ENCODE assay signal across 1 cellular context in the genomic region with DNA sequence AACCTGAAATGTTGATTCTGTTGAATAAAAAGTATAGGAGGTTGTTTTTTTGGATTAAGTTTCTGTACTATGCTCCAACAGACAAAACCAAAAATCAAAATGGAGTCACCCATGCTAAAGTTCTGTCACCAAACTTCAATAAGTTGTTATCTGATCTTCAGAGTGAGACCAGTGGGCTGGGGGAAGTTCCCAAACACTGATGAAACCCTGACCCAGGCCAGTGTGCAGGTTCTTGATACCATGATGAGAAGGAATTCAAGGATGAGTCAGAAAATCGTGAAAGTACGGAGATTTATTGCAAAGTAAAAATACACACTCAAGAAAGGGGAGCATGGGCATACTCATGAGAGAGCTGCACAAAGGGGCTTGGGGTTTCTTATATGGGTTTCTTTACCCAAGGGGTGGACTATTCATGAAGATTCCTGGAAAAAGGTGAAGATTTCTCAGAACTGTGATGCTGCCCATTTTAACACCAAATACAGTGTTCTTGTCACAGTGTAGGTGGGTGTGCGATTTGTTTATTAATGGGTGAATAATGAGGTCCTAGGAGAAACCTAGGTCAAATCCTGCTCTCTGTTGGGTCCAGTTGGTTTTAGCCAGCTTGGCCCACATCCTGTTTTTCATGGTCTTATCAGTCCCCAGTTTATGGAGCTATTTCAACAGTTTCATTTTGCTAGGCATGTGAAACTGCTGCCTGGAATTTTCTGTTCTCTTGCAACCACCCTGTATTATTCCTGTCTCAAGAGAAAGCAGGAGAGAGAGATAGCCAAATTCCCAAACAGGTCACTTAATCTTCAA.
TF ChIP-seq lines count a peak whose summit lies in the region.

No MANE protein-coding gene starts in this region.

TF ChIP-seq in K562, 482 proteins besides CTCF, POLR2A, EP300 and RAD21 (continued from another document and continues in another):
- TF ChIP-seq, protein P1, sequence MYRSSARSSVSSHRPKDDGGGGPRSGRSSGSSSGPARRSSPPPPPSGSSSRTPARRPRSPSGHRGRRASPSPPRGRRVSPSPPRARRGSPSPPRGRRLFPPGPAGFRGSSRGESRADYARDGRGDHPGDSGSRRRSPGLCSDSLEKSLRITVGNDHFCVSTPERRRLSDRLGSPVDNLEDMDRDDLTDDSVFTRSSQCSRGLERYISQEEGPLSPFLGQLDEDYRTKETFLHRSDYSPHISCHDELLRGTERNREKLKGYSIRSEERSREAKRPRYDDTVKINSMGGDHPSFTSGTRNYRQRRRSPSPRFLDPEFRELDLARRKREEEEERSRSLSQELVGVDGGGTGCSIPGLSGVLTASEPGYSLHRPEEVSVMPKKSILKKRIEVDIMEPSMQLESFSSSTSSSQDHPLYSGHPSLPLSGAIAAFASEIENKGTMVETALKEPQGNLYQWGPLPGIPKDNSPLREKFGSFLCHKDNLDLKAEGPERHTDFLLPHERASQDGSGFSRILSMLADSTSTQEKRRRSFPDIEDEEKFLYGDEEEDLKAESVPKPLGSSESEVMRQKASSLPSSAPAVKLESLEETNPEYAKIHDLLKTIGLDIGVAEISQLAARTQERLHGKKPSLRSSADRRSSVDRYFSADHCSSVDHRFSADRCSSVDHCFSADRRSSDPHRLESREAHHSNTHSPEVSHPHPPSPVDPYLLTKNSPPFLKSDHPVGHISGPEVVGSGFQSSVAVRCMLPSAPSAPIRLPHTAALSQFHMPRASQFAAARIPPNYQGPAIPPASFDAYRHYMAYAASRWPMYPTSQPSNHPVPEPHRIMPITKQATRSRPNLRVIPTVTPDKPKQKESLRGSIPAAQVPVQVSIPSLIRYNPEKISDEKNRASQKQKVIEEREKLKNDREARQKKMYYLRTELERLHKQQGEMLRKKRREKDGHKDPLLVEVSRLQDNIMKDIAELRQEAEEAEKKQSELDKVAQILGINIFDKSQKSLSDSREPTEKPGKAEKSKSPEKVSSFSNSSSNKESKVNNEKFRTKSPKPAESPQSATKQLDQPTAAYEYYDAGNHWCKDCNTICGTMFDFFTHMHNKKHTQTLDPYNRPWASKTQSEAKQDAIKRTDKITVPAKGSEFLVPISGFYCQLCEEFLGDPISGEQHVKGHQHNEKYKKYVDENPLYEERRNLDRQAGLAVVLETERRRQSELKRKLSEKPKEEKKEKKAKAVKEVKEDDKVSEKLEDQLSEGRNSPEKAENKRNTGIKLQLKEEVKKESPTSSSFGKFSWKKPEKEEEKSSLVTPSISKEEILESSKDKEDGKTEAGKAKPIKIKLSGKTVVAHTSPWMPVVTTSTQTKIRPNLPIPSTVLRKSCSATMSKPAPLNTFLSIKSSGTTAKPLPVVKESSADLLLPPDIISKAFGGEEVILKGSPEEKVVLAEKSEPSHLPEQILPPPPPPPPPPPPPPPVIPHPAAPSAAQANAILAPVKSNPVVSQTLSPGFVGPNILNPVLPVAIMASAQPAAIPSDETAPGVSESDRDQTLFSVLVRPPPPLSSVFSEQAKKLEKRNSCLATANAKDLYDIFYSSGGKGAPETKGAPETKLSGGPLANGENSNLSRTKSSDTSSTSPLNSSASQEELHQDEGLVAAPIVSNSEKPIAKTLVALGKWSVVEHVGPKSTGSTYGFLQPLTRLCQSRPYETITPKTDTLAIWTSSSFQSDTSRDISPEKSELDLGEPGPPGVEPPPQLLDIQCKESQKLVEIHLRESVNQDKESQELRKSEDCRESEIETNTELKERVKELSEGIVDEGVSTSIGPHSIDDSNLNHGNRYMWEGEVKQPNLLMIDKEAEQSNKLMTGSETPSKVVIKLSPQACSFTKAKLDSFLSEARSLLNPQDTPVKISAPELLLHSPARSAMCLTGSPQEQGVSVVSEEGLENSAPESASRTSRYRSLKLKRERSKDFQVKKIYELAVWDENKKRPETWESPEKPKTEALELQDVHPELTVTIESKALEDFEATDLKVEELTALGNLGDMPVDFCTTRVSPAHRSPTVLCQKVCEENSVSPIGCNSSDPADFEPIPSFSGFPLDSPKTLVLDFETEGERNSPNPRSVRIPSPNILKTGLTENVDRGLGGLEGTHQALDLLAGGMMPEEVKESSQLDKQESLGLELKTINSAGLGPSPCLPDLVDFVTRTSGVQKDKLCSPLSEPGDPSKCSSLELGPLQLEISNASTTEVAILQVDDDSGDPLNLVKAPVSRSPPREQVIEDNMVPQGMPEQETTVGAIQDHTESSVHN (IDR thresholded peaks at IDR 0.05; ENCODE audit: borderline replicate concordance in 1 of 2, low read depth in 1 of 2): no peak
- no peak for TF ChIP-seq CTBP1 (IDR thresholded peaks at IDR 0.05; ENCODE audit: borderline replicate concordance)
- TF ChIP-seq DIDO1 (tag; IDR thresholded peaks at IDR 0.05; ENCODE audit: low read depth): peak; percentile 90
- TF ChIP-seq, protein P2, sequence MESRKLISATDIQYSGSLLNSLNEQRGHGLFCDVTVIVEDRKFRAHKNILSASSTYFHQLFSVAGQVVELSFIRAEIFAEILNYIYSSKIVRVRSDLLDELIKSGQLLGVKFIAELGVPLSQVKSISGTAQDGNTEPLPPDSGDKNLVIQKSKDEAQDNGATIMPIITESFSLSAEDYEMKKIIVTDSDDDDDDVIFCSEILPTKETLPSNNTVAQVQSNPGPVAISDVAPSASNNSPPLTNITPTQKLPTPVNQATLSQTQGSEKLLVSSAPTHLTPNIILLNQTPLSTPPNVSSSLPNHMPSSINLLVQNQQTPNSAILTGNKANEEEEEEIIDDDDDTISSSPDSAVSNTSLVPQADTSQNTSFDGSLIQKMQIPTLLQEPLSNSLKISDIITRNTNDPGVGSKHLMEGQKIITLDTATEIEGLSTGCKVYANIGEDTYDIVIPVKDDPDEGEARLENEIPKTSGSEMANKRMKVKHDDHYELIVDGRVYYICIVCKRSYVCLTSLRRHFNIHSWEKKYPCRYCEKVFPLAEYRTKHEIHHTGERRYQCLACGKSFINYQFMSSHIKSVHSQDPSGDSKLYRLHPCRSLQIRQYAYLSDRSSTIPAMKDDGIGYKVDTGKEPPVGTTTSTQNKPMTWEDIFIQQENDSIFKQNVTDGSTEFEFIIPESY (CRISPR knock-in tag; IDR thresholded peaks at IDR 0.05): no peak
- TF ChIP-seq, protein P3, sequence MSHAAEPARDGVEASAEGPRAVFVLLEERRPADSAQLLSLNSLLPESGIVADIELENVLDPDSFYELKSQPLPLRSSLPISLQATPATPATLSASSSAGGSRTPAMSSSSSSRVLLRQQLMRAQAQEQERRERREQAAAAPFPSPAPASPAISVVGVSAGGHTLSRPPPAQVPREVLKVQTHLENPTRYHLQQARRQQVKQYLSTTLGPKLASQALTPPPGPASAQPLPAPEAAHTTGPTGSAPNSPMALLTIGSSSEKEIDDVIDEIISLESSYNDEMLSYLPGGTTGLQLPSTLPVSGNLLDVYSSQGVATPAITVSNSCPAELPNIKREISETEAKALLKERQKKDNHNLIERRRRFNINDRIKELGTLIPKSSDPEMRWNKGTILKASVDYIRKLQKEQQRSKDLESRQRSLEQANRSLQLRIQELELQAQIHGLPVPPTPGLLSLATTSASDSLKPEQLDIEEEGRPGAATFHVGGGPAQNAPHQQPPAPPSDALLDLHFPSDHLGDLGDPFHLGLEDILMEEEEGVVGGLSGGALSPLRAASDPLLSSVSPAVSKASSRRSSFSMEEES (CRISPR knock-in tag; IDR thresholded peaks at IDR 0.05): peak; percentile 50
- no peak for TF ChIP-seq FOXA1 (IDR thresholded peaks at IDR 0.05; ENCODE audit: borderline replicate concordance)
- TF ChIP-seq KAT7 (CRISPR knock-in tag; IDR thresholded peaks at IDR 0.05; ENCODE audit: borderline replicate concordance): no peak
- TF ChIP-seq BCOR (IDR thresholded peaks at IDR 0.05): no peak
- TF ChIP-seq TEAD4 (IDR thresholded peaks at IDR 0.05; ENCODE audit: low read length): peak; percentile 38; the same call in 1 of the 2 replicates
- TF ChIP-seq TEAD4 (CRISPR knock-in tag; IDR thresholded peaks at IDR 0.05; ENCODE audit: borderline replicate concordance): no peak
- no peak for TF ChIP-seq ARHGAP35 (IDR thresholded peaks at IDR 0.05; ENCODE audit: partially characterized antibody)
- no peak for TF ChIP-seq ZNF717 (CRISPR knock-in tag; IDR thresholded peaks at IDR 0.05)
- TF ChIP-seq HDGF (IDR thresholded peaks at IDR 0.05): no peak
- TF ChIP-seq NFXL1 (CRISPR knock-in tag; IDR thresholded peaks at IDR 0.05): peak; percentile 98
- TF ChIP-seq PHF20 (IDR thresholded peaks at IDR 0.05; ENCODE audit: partially characterized antibody): no peak
- TF ChIP-seq U2AF2 (optimal IDR thresholded peaks at IDR 0.05; ENCODE audit: low read depth, low read length): no peak
- peak; percentile 79 for TF ChIP-seq ZNF324 (CRISPR knock-in tag; IDR thresholded peaks at IDR 0.05)
- TF ChIP-seq NR1H2 (CRISPR knock-in tag; IDR thresholded peaks at IDR 0.05): no peak
- TF ChIP-seq, protein P4, sequence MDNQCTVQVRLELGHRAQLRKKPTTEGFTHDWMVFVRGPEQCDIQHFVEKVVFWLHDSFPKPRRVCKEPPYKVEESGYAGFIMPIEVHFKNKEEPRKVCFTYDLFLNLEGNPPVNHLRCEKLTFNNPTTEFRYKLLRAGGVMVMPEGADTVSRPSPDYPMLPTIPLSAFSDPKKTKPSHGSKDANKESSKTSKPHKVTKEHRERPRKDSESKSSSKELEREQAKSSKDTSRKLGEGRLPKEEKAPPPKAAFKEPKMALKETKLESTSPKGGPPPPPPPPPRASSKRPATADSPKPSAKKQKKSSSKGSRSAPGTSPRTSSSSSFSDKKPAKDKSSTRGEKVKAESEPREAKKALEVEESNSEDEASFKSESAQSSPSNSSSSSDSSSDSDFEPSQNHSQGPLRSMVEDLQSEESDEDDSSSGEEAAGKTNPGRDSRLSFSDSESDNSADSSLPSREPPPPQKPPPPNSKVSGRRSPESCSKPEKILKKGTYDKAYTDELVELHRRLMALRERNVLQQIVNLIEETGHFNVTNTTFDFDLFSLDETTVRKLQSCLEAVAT (IDR thresholded peaks at IDR 0.05): no peak
- no peak for TF ChIP-seq SMAD2 (IDR thresholded peaks at IDR 0.05; ENCODE audit: low read depth, low read length)
- TF ChIP-seq TAF7 (tag; IDR thresholded peaks at IDR 0.05): peak; percentile 92
- TF ChIP-seq ZNF146 (CRISPR knock-in tag; IDR thresholded peaks at IDR 0.05; ENCODE audit: unreplicated experiment): no peak
- peak in 1 of 2 experiments; percentile 81; a peak in 3 of 4 replicates for TF ChIP-seq SRF (CRISPR knock-in tag; IDR thresholded peaks at IDR 0.05)
- TF ChIP-seq, protein P5, sequence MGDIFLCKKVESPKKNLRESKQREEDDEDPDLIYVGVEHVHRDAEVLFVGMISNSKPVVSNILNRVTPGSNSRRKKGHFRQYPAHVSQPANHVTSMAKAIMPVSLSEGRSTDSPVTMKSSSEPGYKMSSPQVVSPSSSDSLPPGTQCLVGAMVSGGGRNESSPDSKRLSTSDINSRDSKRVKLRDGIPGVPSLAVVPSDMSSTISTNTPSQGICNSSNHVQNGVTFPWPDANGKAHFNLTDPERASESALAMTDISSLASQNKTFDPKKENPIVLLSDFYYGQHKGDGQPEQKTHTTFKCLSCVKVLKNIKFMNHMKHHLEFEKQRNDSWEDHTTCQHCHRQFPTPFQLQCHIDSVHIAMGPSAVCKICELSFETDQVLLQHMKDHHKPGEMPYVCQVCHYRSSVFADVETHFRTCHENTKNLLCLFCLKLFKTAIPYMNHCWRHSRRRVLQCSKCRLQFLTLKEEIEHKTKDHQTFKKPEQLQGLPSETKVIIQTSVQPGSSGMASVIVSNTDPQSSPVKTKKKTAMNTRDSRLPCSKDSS (IDR thresholded peaks at IDR 0.05; ENCODE audit: low read depth, partially characterized antibody): no peak
- TF ChIP-seq, protein P6, sequence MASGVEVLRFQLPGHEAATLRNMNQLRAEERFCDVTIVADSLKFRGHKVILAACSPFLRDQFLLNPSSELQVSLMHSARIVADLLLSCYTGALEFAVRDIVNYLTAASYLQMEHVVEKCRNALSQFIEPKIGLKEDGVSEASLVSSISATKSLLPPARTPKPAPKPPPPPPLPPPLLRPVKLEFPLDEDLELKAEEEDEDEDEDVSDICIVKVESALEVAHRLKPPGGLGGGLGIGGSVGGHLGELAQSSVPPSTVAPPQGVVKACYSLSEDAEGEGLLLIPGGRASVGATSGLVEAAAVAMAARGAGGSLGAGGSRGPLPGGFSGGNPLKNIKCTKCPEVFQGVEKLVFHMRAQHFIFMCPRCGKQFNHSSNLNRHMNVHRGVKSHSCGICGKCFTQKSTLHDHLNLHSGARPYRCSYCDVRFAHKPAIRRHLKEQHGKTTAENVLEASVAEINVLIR (CRISPR knock-in tag; IDR thresholded peaks at IDR 0.05): peak; percentile 87
- TF ChIP-seq, protein P7, sequence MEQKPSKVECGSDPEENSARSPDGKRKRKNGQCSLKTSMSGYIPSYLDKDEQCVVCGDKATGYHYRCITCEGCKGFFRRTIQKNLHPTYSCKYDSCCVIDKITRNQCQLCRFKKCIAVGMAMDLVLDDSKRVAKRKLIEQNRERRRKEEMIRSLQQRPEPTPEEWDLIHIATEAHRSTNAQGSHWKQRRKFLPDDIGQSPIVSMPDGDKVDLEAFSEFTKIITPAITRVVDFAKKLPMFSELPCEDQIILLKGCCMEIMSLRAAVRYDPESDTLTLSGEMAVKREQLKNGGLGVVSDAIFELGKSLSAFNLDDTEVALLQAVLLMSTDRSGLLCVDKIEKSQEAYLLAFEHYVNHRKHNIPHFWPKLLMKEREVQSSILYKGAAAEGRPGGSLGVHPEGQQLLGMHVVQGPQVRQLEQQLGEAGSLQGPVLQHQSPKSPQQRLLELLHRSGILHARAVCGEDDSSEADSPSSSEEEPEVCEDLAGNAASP (IDR thresholded peaks at IDR 0.05): no peak
- TF ChIP-seq NFIC (IDR thresholded peaks at IDR 0.05): no peak
- TF ChIP-seq, protein P8, sequence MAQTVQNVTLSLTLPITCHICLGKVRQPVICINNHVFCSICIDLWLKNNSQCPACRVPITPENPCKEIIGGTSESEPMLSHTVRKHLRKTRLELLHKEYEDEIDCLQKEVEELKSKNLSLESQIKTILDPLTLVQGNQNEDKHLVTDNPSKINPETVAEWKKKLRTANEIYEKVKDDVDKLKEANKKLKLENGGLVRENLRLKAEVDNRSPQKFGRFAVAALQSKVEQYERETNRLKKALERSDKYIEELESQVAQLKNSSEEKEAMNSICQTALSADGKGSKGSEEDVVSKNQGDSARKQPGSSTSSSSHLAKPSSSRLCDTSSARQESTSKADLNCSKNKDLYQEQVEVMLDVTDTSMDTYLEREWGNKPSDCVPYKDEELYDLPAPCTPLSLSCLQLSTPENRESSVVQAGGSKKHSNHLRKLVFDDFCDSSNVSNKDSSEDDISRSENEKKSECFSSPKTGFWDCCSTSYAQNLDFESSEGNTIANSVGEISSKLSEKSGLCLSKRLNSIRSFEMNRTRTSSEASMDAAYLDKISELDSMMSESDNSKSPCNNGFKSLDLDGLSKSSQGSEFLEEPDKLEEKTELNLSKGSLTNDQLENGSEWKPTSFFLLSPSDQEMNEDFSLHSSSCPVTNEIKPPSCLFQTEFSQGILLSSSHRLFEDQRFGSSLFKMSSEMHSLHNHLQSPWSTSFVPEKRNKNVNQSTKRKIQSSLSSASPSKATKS (CRISPR knock-in tag; IDR thresholded peaks at IDR 0.05): peak; percentile 90
- no peak for TF ChIP-seq ZNF778 (CRISPR knock-in tag; IDR thresholded peaks at IDR 0.05)
- TF ChIP-seq ZNF311 (CRISPR knock-in tag; IDR thresholded peaks at IDR 0.05): peak; percentile 99
- no peak for TF ChIP-seq KDM4B (IDR thresholded peaks at IDR 0.05; ENCODE audit: borderline replicate concordance in 2 of 2, low read depth in 1 of 2)
- no peak for TF ChIP-seq ASH1L (IDR thresholded peaks at IDR 0.05; ENCODE audit: borderline replicate concordance, low read depth, partially characterized antibody)
- TF ChIP-seq STAG1 (CRISPR knock-in tag; IDR thresholded peaks at IDR 0.05; ENCODE audit: borderline replicate concordance): no peak
- TF ChIP-seq RBFOX2 (IDR thresholded peaks at IDR 0.05; ENCODE audit: low read depth, low read length): no peak
- TF ChIP-seq, protein P9, sequence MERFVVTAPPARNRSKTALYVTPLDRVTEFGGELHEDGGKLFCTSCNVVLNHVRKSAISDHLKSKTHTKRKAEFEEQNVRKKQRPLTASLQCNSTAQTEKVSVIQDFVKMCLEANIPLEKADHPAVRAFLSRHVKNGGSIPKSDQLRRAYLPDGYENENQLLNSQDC (CRISPR knock-in tag; IDR thresholded peaks at IDR 0.05): no peak
- no peak for TF ChIP-seq SOX6 (IDR thresholded peaks at IDR 0.05)
- TF ChIP-seq CBX3 (IDR thresholded peaks at IDR 0.05; ENCODE audit: borderline replicate concordance in 1 of 2, low read length in 2 of 2): no peak
- TF ChIP-seq SMARCA5 (IDR thresholded peaks at IDR 0.05): no peak
